In the genomic region with DNA sequence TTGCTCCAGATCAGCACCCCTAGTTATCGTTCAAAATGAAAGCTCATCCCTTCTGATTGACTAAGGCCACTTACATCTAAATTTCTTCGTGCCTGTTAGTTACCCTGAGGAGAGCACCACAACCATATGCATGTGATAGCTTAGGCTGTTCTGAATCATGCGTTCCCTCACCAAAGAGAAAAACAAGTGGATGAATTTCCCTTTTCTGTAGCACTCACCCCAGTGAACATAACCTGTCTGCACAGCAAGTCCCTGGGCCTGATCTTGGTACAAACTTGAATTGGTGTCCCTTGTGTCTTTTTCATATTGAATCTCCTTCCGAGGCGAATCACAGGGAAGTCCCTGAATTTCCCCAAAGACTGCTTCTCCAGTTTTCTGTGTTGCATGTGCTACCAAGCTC, we compare ENCODE assay signal across 13 cellular contexts.
DNase-seq lines count a peak whose midpoint lies in the region; ATAC-seq and TF ChIP-seq lines count a peak whose summit lies in the region.
"Had no signal": no experiment of that assay in that cellular context is flagged by ENCODE, and none has a peak within 500 bp of the region (broad histone marks: within the 10 kb centered on the region; RNA-seq: fewer than 3 reads in every experiment).

No MANE protein-coding gene starts in this region.

- H3K27me3 ChIP-seq in endodermal cell (ENCODE audit: control insufficient read depth, insufficient read depth, low read length, poor library complexity, severe bottlenecking), result no peaks in the 10 kb centered on the region
- no peaks in the 10 kb centered on the region for H3K27me3 ChIP-seq in rectal smooth muscle tissue (ENCODE audit: control insufficient read depth, insufficient read depth, low read length)
- H3K27me3 ChIP-seq in BE2C, result no peaks in the 10 kb centered on the region
- H3K27me3 ChIP-seq: MG63 had no signal

- WGBS in endodermal cell (ENCODE audit: insufficient coverage in 1 of 2, insufficient read length in 1 of 2), 2 experiments, result 95% methylated on average over 2 to 5 of the region's 5 CpGs

- H3K4me3 Mint-ChIP-seq in endodermal cell, result no peak overlapping the region
- H3K4me3 Mint-ChIP-seq: CD8-positive, alpha-beta T cell had no signal

- ATAC-seq in HG02852 (IDR thresholded peaks at IDR 0.05; ENCODE audit: unreplicated experiment) (peak; percentile 64), HG03280 (IDR thresholded peaks at IDR 0.05; ENCODE audit: unreplicated experiment) (no peak)
- ATAC-seq: CD8-positive, alpha-beta T cell had no signal

- no peak overlapping the region for H3K9ac ChIP-seq in endodermal cell (ENCODE audit: extremely low read depth, low read length, poor library complexity, severe bottlenecking)
- no peak overlapping the region for H3K9ac ChIP-seq in rectal smooth muscle tissue (ENCODE audit: low read length)

- DNase-seq in GM13976 (ENCODE audit: low spot score), result peak; percentile 32
- no peak for DNase-seq in endodermal cell
- no peak for DNase-seq in EL
- no peak for DNase-seq in NCI-H446 (lab: John Stamatoyannopoulos, UW)
- DNase-seq in BE2C, result no peak
- DNase-seq: activated gamma-delta T cell; CD8-positive, alpha-beta T cell; MG63; NCI-H446 treated with DMSO at 0.1 percent for 48 hours; SHP77 had no signal

- H3K36me3 ChIP-seq in endodermal cell (ENCODE audit: control insufficient read depth, insufficient read depth, low read length) (peaks cover 92% of the 10 kb centered on the region), rectal smooth muscle tissue (ENCODE audit: control insufficient read depth, insufficient read depth, low read length) (peaks cover 6% of the 10 kb centered on the region), BE2C (peaks cover 30% of the 10 kb centered on the region)
- H3K36me3 ChIP-seq: MG63 had no signal

- H3K4me1 ChIP-seq in endodermal cell (ENCODE audit: control insufficient read depth, insufficient read depth, low read length) (no peaks in the 10 kb centered on the region), rectal smooth muscle tissue (ENCODE audit: control insufficient read depth, insufficient read depth, low read length) (peaks cover 36% of the 10 kb centered on the region), BE2C (no peaks in the 10 kb centered on the region)

- in situ Hi-C loops in GM13976 (cut with MboI; ENCODE audit: low sequenced_read_pairs, unreplicated experiment), result no loop called here

- H3K4me1 Mint-ChIP-seq in endodermal cell, result peaks cover 28% of the 10 kb centered on the region

- H3K27ac ChIP-seq in endodermal cell (ENCODE audit: low read depth, low read length) (no peak overlapping the region), rectal smooth muscle tissue (ENCODE audit: low read depth, low read length) (peak overlapping the region; percentile 93)

- peaks cover 74% of the 10 kb centered on the region for H3K36me3 Mint-ChIP-seq in endodermal cell (ENCODE audit: low read depth)

- H3K9me3 Mint-ChIP-seq in endodermal cell, result no peaks in the 10 kb centered on the region
- H3K9me3 Mint-ChIP-seq: CD8-positive, alpha-beta T cell had no signal

- H3K9me3 ChIP-seq in endodermal cell (ENCODE audit: control insufficient read depth, low read length) (no peaks in the 10 kb centered on the region), BE2C (no peaks in the 10 kb centered on the region)
- H3K9me3 ChIP-seq: MG63 had no signal

- H3K27ac Mint-ChIP-seq in endodermal cell, result peak overlapping the region; percentile 26
- H3K27ac Mint-ChIP-seq: CD8-positive, alpha-beta T cell had no signal

- TF ChIP-seq CTCF in GM13976 (IDR thresholded peaks at IDR 0.05; ENCODE audit: borderline replicate concordance, control extremely low read depth, extremely low read depth, insufficient read depth, missing control alignments), result no peak
- TF ChIP-seq CTCF in endodermal cell (conservative IDR thresholded peaks at IDR 0.05), result no peak
- TF ChIP-seq CTCF in BE2C (IDR thresholded peaks at IDR 0.05; ENCODE audit: low read depth, low read length), result no peak

- H3K4me3 ChIP-seq in endodermal cell (ENCODE audit: low read length) (no peak overlapping the region), rectal smooth muscle tissue (ENCODE audit: low read length) (peak overlapping the region; percentile 56), BE2C (ENCODE audit: low read depth, low read length) (no peak overlapping the region)
- H3K4me3 ChIP-seq: MG63 had no signal

- H3K27me3 Mint-ChIP-seq in endodermal cell (ENCODE audit: insufficient read depth), result no peaks in the 10 kb centered on the region
